Comparison of ENCODE assay signal across 15 cellular contexts in genomic region chr16:68369168-68369567, GRCh38. TPM values are rescaled to one million over a fixed set of nuclear protein-coding genes. Genes with fewer than 3 reads are reported as not detected.
A peak's percentile ranks its signal among the peaks of the same experiment; 100 is the strongest.
DNase-seq lines count a peak whose midpoint lies in the region; ATAC-seq, FAIRE-seq and TF ChIP-seq lines count a peak whose summit lies in the region.
"Had no signal": no experiment of that assay in that cellular context is flagged by ENCODE, and none has a peak within 500 bp of the region (broad histone marks: within the 10 kb centered on the region; RNA-seq: fewer than 3 reads in every experiment).

No MANE protein-coding gene starts in this region.

- H3K9me3 ChIP-seq in GM12878 (replicated peaks; ENCODE audit: control insufficient read depth, insufficient read depth, low read length), result no peaks in the 10 kb centered on the region

- TF ChIP-seq CTCF in HL-60 (IDR thresholded peaks at IDR 0.05; ENCODE audit: insufficient read depth, low read length) (no peak), GM12878 (IDR thresholded peaks at IDR 0.05 in 2 of 3, conservative IDR thresholded peaks at IDR 0.05 in 1 of 3; ENCODE audit: control insufficient read depth in 2 of 3, extremely low read depth in 1 of 3, insufficient read depth in 1 of 3, low read depth in 3 of 3, low read length in 3 of 3) (no peak), osteocyte (IDR thresholded peaks at IDR 0.05) (no peak)

- intact Hi-C loops in GM12878 (cut with micrococcal nuclease; ENCODE audit: unreplicated experiment), result loop anchor here (1.0 to 5.0 kb wide), 2 partner anchors 13 to 78 kb away; partner anchors contain the start of gene SMPD3

- H3K4me3 Mint-ChIP-seq in activated naive CD4-positive, alpha-beta T cell treated with anti-CD3 and anti-CD28 coated beads, Interleukin-2, amount 50 U/mL, for 24 hours, result peak overlapping the region; percentile 54
- peak overlapping the region; percentile 75 for H3K4me3 Mint-ChIP-seq in stimulated activated memory B cell treated with anti-CD40 and anti-IgM and Interleukin-4, amounts not matched to agents 10 μg/mL and 1 μg/mL and 100 μg/mL, for 72 hours
- H3K4me3 Mint-ChIP-seq in osteocyte (ENCODE audit: unreplicated experiment), result no peak overlapping the region

- RAD21 ChIA-PET in GM12878 (lab: Charles Lee; ENCODE audit: unreplicated experiment), result interaction anchor here (0.5 to 2.1 kb wide), 17 partner anchors 13 to 152 kb away, joined by 3 to 7 read pairs (median 4); partner anchors contain the start of genes SLC7A6 and SMPD3

- no TSS peak for BruUV-seq in GM12878 (replicated peaks; lab: Mats Ljungman, UMichigan)

- no peak for TF ChIP-seq EP300 in GM12878 (IDR thresholded peaks at IDR 0.05; ENCODE audit: borderline replicate concordance in 1 of 2, control insufficient read depth in 1 of 2, low read depth in 2 of 2, low read length in 2 of 2)

- no peak for TF ChIP-seq POLR2A in GM12878 (IDR thresholded peaks at IDR 0.05; ENCODE audit: low read depth, low read length)

- no peaks in the 10 kb centered on the region for H3K27me3 Mint-ChIP-seq in activated naive CD4-positive, alpha-beta T cell treated with anti-CD3 and anti-CD28 coated beads, Interleukin-2, amount 50 U/mL, for 24 hours
- H3K27me3 Mint-ChIP-seq in stimulated activated memory B cell treated with anti-CD40 and anti-IgM and Interleukin-4, amounts not matched to agents 10 μg/mL and 1 μg/mL and 100 μg/mL, for 72 hours, result no peaks in the 10 kb centered on the region
- peaks cover 7% of the 10 kb centered on the region for H3K27me3 Mint-ChIP-seq in osteocyte (ENCODE audit: unreplicated experiment)

- H3K27ac Mint-ChIP-seq in activated naive CD4-positive, alpha-beta T cell treated with anti-CD3 and anti-CD28 coated beads, Interleukin-2, amount 50 U/mL, for 24 hours, result no peak overlapping the region
- H3K27ac Mint-ChIP-seq in stimulated activated memory B cell treated with anti-CD40 and anti-IgM and Interleukin-4, amounts not matched to agents 10 μg/mL and 1 μg/mL and 100 μg/mL, for 72 hours, result peak overlapping the region; percentile 56
- H3K27ac Mint-ChIP-seq in osteocyte (ENCODE audit: unreplicated experiment), result no peak overlapping the region

- 0% methylated on average over 1 of the region's 4 CpGs for WGBS in GM12878 (ENCODE audit: insufficient coverage, insufficient replicate concordance, low lambda C conversion rate, missing lambda C conversion rate)

- no peak for DNase-seq in activated naive CD4-positive, alpha-beta T cell (lab: John Stamatoyannopoulos, UW)
- no peak for DNase-seq in HL-60 (ENCODE audit: low read depth in 1 of 2, low spot score in 1 of 2)
- DNase-seq in GM12878 (ENCODE audit: low read depth, low spot score), result no peak
- DNase-seq in osteocyte (ENCODE audit: extremely low spot score, unreplicated experiment), result no peak
- DNase-seq in C1 segment of cervical spinal cord (lab: John Stamatoyannopoulos, UW), result no peak
- no peak for DNase-seq in activated effector memory CD4-positive, alpha-beta T cell treated with Interleukin-2 at 50 U/mL for 16 hours
- DNase-seq: amniotic stem cell, caudate nucleus, DMS 273 treated with DMSO at 0.1 percent for 48 hours, IMR-90, NCI-H1092 treated with DMSO at 0.1 percent for 48 hours, SW 1271 had no signal

- CTCF ChIA-PET in GM12878 (lab: Yijun Ruan, JAX), result interaction anchor here (0.8 to 9.1 kb wide), 14 partner anchors 9 to 152 kb away, joined by 3 to 77 read pairs (median 5); partner anchors contain the start of gene SLC7A6

- peak overlapping the region; percentile 64 for H3K27ac ChIP-seq in HL-60 (replicated peaks)
- peak overlapping the region; percentile 38; the same call in 1 of the 2 replicates for H3K27ac ChIP-seq in GM12878 (ENCODE audit: control insufficient read depth, insufficient read depth)

- FAIRE-seq in GM12878 (lab: Jason Lieb, UNC), result no peak
- FAIRE-seq: keratinocyte had no signal

- no peaks in the 10 kb centered on the region for H4K20me1 ChIP-seq in GM12878 (ENCODE audit: control insufficient read depth, insufficient read depth)

- H3K27me3 ChIP-seq in HL-60 (ENCODE audit: insufficient read depth, poor library complexity, severe bottlenecking), result no peaks in the 10 kb centered on the region
- no peaks in the 10 kb centered on the region; a peak in 1 of 4 replicates for H3K27me3 ChIP-seq in GM12878 (replicated peaks in 1 of 2; ENCODE audit: control insufficient read depth in 2 of 2, insufficient read depth in 2 of 2, low read length in 1 of 2)

- H2AFZ ChIP-seq in GM12878 (ENCODE audit: control insufficient read depth, low read depth, low read length), result no peak overlapping the region

- no peak overlapping the region for H3K4me3 ChIP-seq in HL-60 (replicated peaks; ENCODE audit: insufficient read depth, low read length)
- peak overlapping the region; percentile 14; the same call in 1 of the 2 replicates for H3K4me3 ChIP-seq in GM12878

- SMC1A ChIA-PET in GM12878 (lab: Charles Lee; ENCODE audit: uncharacterized antibody, unreplicated experiment), result interaction anchor here (1.0 to 2.3 kb wide), 8 partner anchors 9 to 140 kb away, joined by 3 to 8 read pairs (median 4); partner anchors contain the start of gene SMPD3

- ATAC-seq in GM12878, result peak; percentile 41
- ATAC-seq in stimulated activated memory B cell treated with anti-CD40 and anti-IgM and Interleukin-4, amounts not matched to agents 10 μg/mL and 1 μg/mL and 100 μg/mL, for 72 hours, result peak; percentile 17

- H3K4me2 ChIP-seq in GM12878 (ENCODE audit: control insufficient read depth, insufficient read depth), result peak overlapping the region; percentile 86

- H3K9ac ChIP-seq in GM12878 (ENCODE audit: control insufficient read depth, insufficient read depth, low read length), result no peak overlapping the region

- no peaks in the 10 kb centered on the region for H3K36me3 ChIP-seq in GM12878 (ENCODE audit: control insufficient read depth in 2 of 2, insufficient read depth in 2 of 2, low read length in 1 of 2)

- peaks cover 42% of the 10 kb centered on the region for H3K4me1 ChIP-seq in GM12878 (ENCODE audit: control insufficient read depth, insufficient read depth, low read length)

- POLR2A ChIA-PET in GM12878 (lab: Charles Lee), result interaction anchor here (0.6 to 1.1 kb wide), 6 partner anchors 26 to 400 kb away, joined by 3 to 6 read pairs (median 4); no protein-coding TSS in a partner anchor

- H3K79me2 ChIP-seq in GM12878 (ENCODE audit: control insufficient read depth, insufficient read depth, low read length), result no peaks in the 10 kb centered on the region

- H3K9me3 Mint-ChIP-seq in activated naive CD4-positive, alpha-beta T cell treated with anti-CD3 and anti-CD28 coated beads, Interleukin-2, amount 50 U/mL, for 24 hours, result no peaks in the 10 kb centered on the region
- no peaks in the 10 kb centered on the region for H3K9me3 Mint-ChIP-seq in stimulated activated memory B cell treated with anti-CD40 and anti-IgM and Interleukin-4, amounts not matched to agents 10 μg/mL and 1 μg/mL and 100 μg/mL, for 72 hours
- H3K9me3 Mint-ChIP-seq in osteocyte (ENCODE audit: unreplicated experiment), result no peaks in the 10 kb centered on the region

- peaks cover 40% of the 10 kb centered on the region for H3K4me1 Mint-ChIP-seq in activated naive CD4-positive, alpha-beta T cell treated with anti-CD3 and anti-CD28 coated beads, Interleukin-2, amount 50 U/mL, for 24 hours
- peaks cover 75% of the 10 kb centered on the region for H3K4me1 Mint-ChIP-seq in stimulated activated memory B cell treated with anti-CD40 and anti-IgM and Interleukin-4, amounts not matched to agents 10 μg/mL and 1 μg/mL and 100 μg/mL, for 72 hours
- H3K4me1 Mint-ChIP-seq in osteocyte (ENCODE audit: unreplicated experiment), result no peaks in the 10 kb centered on the region

- no peak for TF ChIP-seq RAD21 in GM12878 (IDR thresholded peaks at IDR 0.05; ENCODE audit: insufficient read depth, low read depth, low read length)

- in situ Hi-C loops in GM12878 (cut with MboI), result no loop called here

- H3K36me3 Mint-ChIP-seq in activated naive CD4-positive, alpha-beta T cell treated with anti-CD3 and anti-CD28 coated beads, Interleukin-2, amount 50 U/mL, for 24 hours, result no peaks in the 10 kb centered on the region
- H3K36me3 Mint-ChIP-seq in stimulated activated memory B cell treated with anti-CD40 and anti-IgM and Interleukin-4, amounts not matched to agents 10 μg/mL and 1 μg/mL and 100 μg/mL, for 72 hours, result no peaks in the 10 kb centered on the region
- H3K36me3 Mint-ChIP-seq in osteocyte (ENCODE audit: unreplicated experiment), result no peaks in the 10 kb centered on the region

RNA-seq across cellular contexts. Expression of gene PRMT7, which starts 58.3 kb away (rescaled TPM):
- 287 and 321 TPM in 2 replicates for total RNA-seq in GM12878 (2013; cell fraction: nucleolus; rRNA removed)
- total RNA-seq in GM12878 (2014; rRNA removed) (45.8 and 48.5 TPM in 2 replicates), GM12878 (2014; rRNA removed; fragmentation: Illumina TruSeq; extraction: Trizol) (32.6 and 33.4 TPM in 2 replicates), GM12878 (2021) (45.4 and 47.6 TPM in 2 replicates), osteocyte (38.4 and 43.5 TPM in 2 replicates)
- 16.4 TPM for polyA plus RNA-seq in GM12878 (2011; ENCODE audit: low read depth)
- polyA plus RNA-seq in GM12878 (2011; rRNA removed) (40.7 and 49.3 TPM in 2 replicates), GM12878 (2014; fragmentation: Illumina TruSeq; extraction: Trizol) (28.6 and 43.3 TPM in 2 replicates), GM12878 (2014; fragmentation: Nextera tagmentation; extraction: Ambion mirVana) (1 to 10 TPM; 5.1 to 5.6 TPM), GM12878 (2014; rRNA removed) (52.4 and 56.1 TPM in 2 replicates), GM12878 (2016; fragmentation: Nextera tagmentation; extraction: Ambion mirVana) (10 to 100 TPM; 36.9 to 40.7 TPM)
- 51.4 and 85.8 TPM in 2 replicates for polyA plus RNA-seq in GM12878 (2011; cell fraction: cytosol; rRNA removed)
- polyA plus RNA-seq in GM12878 (2011; cell fraction: nucleus; rRNA removed), result 460 and 573 TPM in 2 replicates
- polyA plus RNA-seq in GM12878 (2012), result 32.4 and 33.5 TPM in 2 replicates
- 54.9 and 77.8 TPM in 2 replicates for polyA minus RNA-seq in GM12878 (2011; rRNA and poly(A)+ RNA removed)
- 20.1 and 21.9 TPM in 2 replicates for polyA minus RNA-seq in GM12878 (2011; cell fraction: cytosol; rRNA and poly(A)+ RNA removed)
- 77.7 and 124 TPM in 2 replicates for polyA minus RNA-seq in GM12878 (2011; cell fraction: nucleus; rRNA and poly(A)+ RNA removed)

RNA-seq across cellular contexts. Expression of gene SLC7A6OS, which starts 58.4 kb away (rescaled TPM):
- 46.8 and 51.0 TPM in 2 replicates for total RNA-seq in GM12878 (2013; cell fraction: nucleolus; rRNA removed)
- total RNA-seq in GM12878 (2014; rRNA removed) (16.0 and 17.7 TPM in 2 replicates), GM12878 (2014; rRNA removed; fragmentation: Illumina TruSeq; extraction: Trizol) (17.7 and 18.1 TPM in 2 replicates), GM12878 (2021) (17.7 and 22.0 TPM in 2 replicates), osteocyte (14.2 and 18.4 TPM in 2 replicates)
- polyA plus RNA-seq in GM12878 (2011; ENCODE audit: low read depth), result 11.8 TPM
- polyA plus RNA-seq in GM12878 (2011; rRNA removed) (17.8 and 19.6 TPM in 2 replicates), GM12878 (2014; fragmentation: Illumina TruSeq; extraction: Trizol) (16.0 and 16.8 TPM in 2 replicates), GM12878 (2014; fragmentation: Nextera tagmentation; extraction: Ambion mirVana) (1 to 10 TPM; 2.9 to 6.4 TPM), GM12878 (2014; rRNA removed) (13.9 and 16.0 TPM in 2 replicates), GM12878 (2016; fragmentation: Nextera tagmentation; extraction: Ambion mirVana) (10 to 100 TPM; 23.8 to 27.4 TPM)
- 8.7 and 9.2 TPM in 2 replicates for polyA plus RNA-seq in GM12878 (2011; cell fraction: cytosol; rRNA removed)
- polyA plus RNA-seq in GM12878 (2011; cell fraction: nucleus; rRNA removed), result 28.2 and 29.3 TPM in 2 replicates
- polyA plus RNA-seq in GM12878 (2012), result 14.3 and 16.2 TPM in 2 replicates
- polyA minus RNA-seq in GM12878 (2011; rRNA and poly(A)+ RNA removed), result 11.2 and 13.8 TPM in 2 replicates
- 2.8 and 2.9 TPM in 2 replicates for polyA minus RNA-seq in GM12878 (2011; cell fraction: cytosol; rRNA and poly(A)+ RNA removed)
- polyA minus RNA-seq in GM12878 (2011; cell fraction: nucleus; rRNA and poly(A)+ RNA removed), result 10.0 and 16.6 TPM in 2 replicates
